Comparison of ENCODE assay signal across 9 cellular contexts in genomic region chr6:115721564-115721963, GRCh38.
"Had no signal": no experiment of that assay in that cellular context is flagged by ENCODE, and none has a peak within 500 bp of the region (broad histone marks: within the 10 kb centered on the region; RNA-seq: fewer than 3 reads in every experiment).

No MANE protein-coding gene starts in this region.

- H3K36me3 ChIP-seq: HAP-1 had no signal

- H3K9ac ChIP-seq: GM23248 had no signal

- DNase-seq: GM23248, GOT3, H7, H9, HCEC 1CT, HFFc6 had no signal

- H3K4me1 ChIP-seq: HAP-1 had no signal

- H2AFZ ChIP-seq: GM23248, GM23338 had no signal

- H3K27ac Mint-ChIP-seq: GM23338, H9, HFFc6 had no signal

- H3K4me2 ChIP-seq: GM23338 had no signal

- H3K9me3 Mint-ChIP-seq: GM23338, H9 had no signal

- H3K4me3 Mint-ChIP-seq: GM23338, H9, HFFc6 had no signal

- H3K27ac ChIP-seq: GM23248 had no signal

- ATAC-seq: GM23338, HCT116 had no signal

- H3K4me3 ChIP-seq: GM23248, GM23338, HAP-1 had no signal

- H3K9me3 ChIP-seq: HAP-1 had no signal

- H3K4me1 Mint-ChIP-seq: GM23338, H9 had no signal
